12 cellular contexts compared by ENCODE assay signal in the genomic region with DNA sequence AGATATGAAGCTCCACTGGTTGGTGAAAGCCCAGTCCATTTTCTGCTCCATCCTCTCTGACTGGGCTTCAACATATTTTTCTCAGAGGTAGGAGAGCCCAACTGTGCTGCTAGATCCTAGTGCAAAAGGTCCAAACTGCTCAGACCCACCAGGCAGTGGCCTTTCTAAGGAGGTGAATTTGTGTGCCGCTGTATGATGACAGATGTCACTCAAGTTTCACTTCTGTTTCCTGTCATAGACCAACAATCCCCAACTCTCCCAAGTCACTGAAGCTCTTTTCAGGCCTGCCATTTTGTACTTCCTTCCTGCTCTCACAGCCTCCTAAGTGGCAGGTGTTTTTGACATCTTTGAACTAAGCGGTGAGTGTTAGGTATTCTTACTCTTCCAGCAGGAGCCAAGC. TPM values are rescaled to one million over a fixed set of nuclear protein-coding genes. Genes with fewer than 3 reads are reported as not detected.
DNase-seq lines count a peak whose midpoint lies in the region; ATAC-seq, FAIRE-seq and TF ChIP-seq lines count a peak whose summit lies in the region.
"Had no signal": no experiment of that assay in that cellular context is flagged by ENCODE, and none has a peak within 500 bp of the region (broad histone marks: within the 10 kb centered on the region; RNA-seq: fewer than 3 reads in every experiment).

No MANE protein-coding gene starts in this region.

- ATAC-seq in HG03135 (IDR thresholded peaks at IDR 0.05; ENCODE audit: unreplicated experiment), result peak; percentile 64

- H3K27me3 Mint-ChIP-seq in activated naive CD8-positive, alpha-beta T cell treated with anti-CD3 and anti-CD28 coated beads for 36 hours, result peaks cover 20% of the 10 kb centered on the region

- peaks cover 2% of the 10 kb centered on the region for H3K36me3 Mint-ChIP-seq in activated naive CD8-positive, alpha-beta T cell treated with anti-CD3 and anti-CD28 coated beads for 36 hours

- H3K27ac Mint-ChIP-seq in activated naive CD8-positive, alpha-beta T cell treated with anti-CD3 and anti-CD28 coated beads for 36 hours, result peak overlapping the region; percentile 83
- H3K27ac Mint-ChIP-seq: endodermal cell had no signal

- no peak for TF ChIP-seq CTCF in GM20000 (IDR thresholded peaks at IDR 0.05; ENCODE audit: extremely low read depth, missing control alignments)

- peaks cover 23% of the 10 kb centered on the region for H3K4me1 Mint-ChIP-seq in activated naive CD8-positive, alpha-beta T cell treated with anti-CD3 and anti-CD28 coated beads for 36 hours

- peak overlapping the region; percentile 22 for H3K4me3 Mint-ChIP-seq in activated naive CD8-positive, alpha-beta T cell treated with anti-CD3 and anti-CD28 coated beads for 36 hours
- H3K4me3 Mint-ChIP-seq: endodermal cell had no signal

- no peak for DNase-seq in GM18507 (ENCODE audit: extremely low spot score, insufficient read length, low read depth)
- DNase-seq in GM20000 (ENCODE audit: low spot score), result peak; percentile 66
- DNase-seq in activated naive CD8-positive, alpha-beta T cell treated with anti-CD3 and anti-CD28 coated beads for 36 hours, result peak; percentile 14
- DNase-seq in NCI-H1092 treated with DMSO at 0.1 percent for 48 hours (lab: John Stamatoyannopoulos, UW), result no peak
- DNase-seq in D341Med (ENCODE audit: low spot score), result no peak
- DNase-seq in NCI-H524 (lab: John Stamatoyannopoulos, UW), result no peak
- DNase-seq in NCI-H2227 (lab: John Stamatoyannopoulos, UW; ENCODE audit: unreplicated experiment), result no peak
- DNase-seq: endodermal cell; stimulated activated CD4-positive, alpha-beta T cell treated with anti-CD3 and anti-CD28 coated beads, Interleukin-2, amount 100 ng/mL, for 48 hours had no signal

- FAIRE-seq in GM18507 (lab: Jason Lieb, UNC), result peak; percentile 97

- H3K9me3 Mint-ChIP-seq in activated naive CD8-positive, alpha-beta T cell treated with anti-CD3 and anti-CD28 coated beads for 36 hours, result peaks cover 2% of the 10 kb centered on the region
- H3K9me3 Mint-ChIP-seq: endodermal cell had no signal

RNA-seq across cellular contexts. Expression of a gene that starts 16.4 kb away (rescaled TPM):
- total RNA-seq in activated naive CD8-positive, alpha-beta T cell treated with anti-CD3 and anti-CD28 coated beads for 36 hours, result under 1 TPM; 0.35 to 0.68 TPM

RNA-seq across cellular contexts. Expression of a gene that starts 20.6 kb away (rescaled TPM):
- 1 to 10 TPM; 1.1 to 1.3 TPM for total RNA-seq in activated naive CD8-positive, alpha-beta T cell treated with anti-CD3 and anti-CD28 coated beads for 36 hours

RNA-seq across cellular contexts. Expression of a gene that starts 26.5 kb away (rescaled TPM):
- total RNA-seq in activated naive CD8-positive, alpha-beta T cell treated with anti-CD3 and anti-CD28 coated beads for 36 hours, result not detected
- total RNA-seq: activated CD8-positive, alpha-beta memory T cell treated with anti-CD3 and anti-CD28 coated beads for 36 hours; endodermal cell; lower leg skin had no signal

Comparison
In these comparisons a context has a peak if more than half of its experiments do, and no peak if none do; other contexts are left out.
1. DNase-seq: peak in GM20000 (single experiment) and activated naive CD8-positive, alpha-beta T cell treated with anti-CD3 and anti-CD28 coated beads for 36 hours (single experiment); none in GM18507 (single experiment), NCI-H1092 treated with DMSO at 0.1 percent for 48 hours (single experiment), D341Med (single experiment), NCI-H524 (0 of 2) and NCI-H2227 (single experiment).